ENCODE assay signal across 13 cellular contexts in genomic region chr13:54637377-54637776, GRCh38.
DNase-seq lines count a peak whose midpoint lies in the region; ATAC-seq and TF ChIP-seq lines count a peak whose summit lies in the region.
"Had no signal": no experiment of that assay in that cellular context is flagged by ENCODE, and none has a peak within 500 bp of the region (broad histone marks: within the 10 kb centered on the region; RNA-seq: fewer than 3 reads in every experiment).

No MANE protein-coding gene starts in this region.

- H3K4me3 ChIP-seq in brain microvascular endothelial cell (ENCODE audit: low read depth, low read length): no peak overlapping the region
- H3K4me3 ChIP-seq in neural progenitor cell: no peak overlapping the region
- H3K4me3 ChIP-seq: K562 had no signal

- peaks cover under 1% of the 10 kb centered on the region for H3K9me3 Mint-ChIP-seq in neural progenitor cell

- H3K79me2 ChIP-seq in neural progenitor cell (ENCODE audit: low read depth): no peaks in the 10 kb centered on the region

- no peak for ATAC-seq in HG03175 (IDR thresholded peaks at IDR 0.05; ENCODE audit: unreplicated experiment)
- ATAC-seq: K562; stimulated activated naive B cell treated with anti-CD40 and anti-IgM and Interleukin-4, amounts not matched to agents 10 μg/mL and 1 μg/mL and 100 μg/mL, for 72 hours had no signal

- H2AFZ ChIP-seq in neural progenitor cell (replicated peaks): no peak overlapping the region

- H3K4me3 Mint-ChIP-seq in neural progenitor cell: no peak overlapping the region
- H3K4me3 Mint-ChIP-seq: CD8-positive, alpha-beta memory T cell; stimulated activated naive B cell treated with anti-CD40 and anti-IgM and Interleukin-4, amounts not matched to agents 10 μg/mL and 1 μg/mL and 100 μg/mL, for 72 hours had no signal

- no peaks in the 10 kb centered on the region for H3K27me3 ChIP-seq in brain microvascular endothelial cell (replicated peaks)
- no peaks in the 10 kb centered on the region for H3K27me3 ChIP-seq in neural progenitor cell

- H3K4me2 ChIP-seq in neural progenitor cell: peak overlapping the region; percentile 24

- peaks cover 35% of the 10 kb centered on the region for H3K4me1 Mint-ChIP-seq in neural progenitor cell
- H3K4me1 Mint-ChIP-seq: CD8-positive, alpha-beta memory T cell; stimulated activated naive B cell treated with anti-CD40 and anti-IgM and Interleukin-4, amounts not matched to agents 10 μg/mL and 1 μg/mL and 100 μg/mL, for 72 hours had no signal

- peak; percentile 77 for DNase-seq in HT1080 (ENCODE audit: low read depth)
- peak; percentile 59 for DNase-seq in NCI-H69 (lab: John Stamatoyannopoulos, UW)
- peak; percentile 4 for DNase-seq in brain microvascular endothelial cell
- DNase-seq in neural progenitor cell (ENCODE audit: low spot score): peak; percentile 56
- DNase-seq in HK-2 (ENCODE audit: unreplicated experiment): no peak
- no peak for DNase-seq in posterior cingulate gyrus
- DNase-seq: CD8-positive, alpha-beta memory T cell; cortex of kidney; foreskin fibroblast; occipital lobe; stimulated activated naive B cell treated with anti-CD40 and anti-IgM and Interleukin-4, amounts not matched to agents 10 μg/mL and 1 μg/mL and 100 μg/mL, for 72 hours had no signal

- H3K36me3 ChIP-seq in brain microvascular endothelial cell (replicated peaks): no peaks in the 10 kb centered on the region
- no peaks in the 10 kb centered on the region for H3K36me3 ChIP-seq in neural progenitor cell

- in situ Hi-C loops in brain microvascular endothelial cell (cut with HindIII; ENCODE audit: low pct_ligation_motif_present, low sequenced_read_pairs): no loop called here

- H3K36me3 Mint-ChIP-seq in neural progenitor cell: no peaks in the 10 kb centered on the region
- H3K36me3 Mint-ChIP-seq: CD8-positive, alpha-beta memory T cell; stimulated activated naive B cell treated with anti-CD40 and anti-IgM and Interleukin-4, amounts not matched to agents 10 μg/mL and 1 μg/mL and 100 μg/mL, for 72 hours had no signal

- no peak overlapping the region for H3K27ac Mint-ChIP-seq in neural progenitor cell
- H3K27ac Mint-ChIP-seq: CD8-positive, alpha-beta memory T cell; stimulated activated naive B cell treated with anti-CD40 and anti-IgM and Interleukin-4, amounts not matched to agents 10 μg/mL and 1 μg/mL and 100 μg/mL, for 72 hours had no signal

- H3K27ac ChIP-seq in brain microvascular endothelial cell: no peak overlapping the region
- no peak overlapping the region for H3K27ac ChIP-seq in neural progenitor cell

- H4K20me1 ChIP-seq in neural progenitor cell (ENCODE audit: low read depth): no peaks in the 10 kb centered on the region

- intact Hi-C loops in posterior cingulate gyrus (cut with DNase I): no loop called here

- H3K9ac ChIP-seq in neural progenitor cell: no peak overlapping the region

- H3K9me3 ChIP-seq in neural progenitor cell (ENCODE audit: low read depth): no peaks in the 10 kb centered on the region

- peaks cover 4% of the 10 kb centered on the region for H3K27me3 Mint-ChIP-seq in neural progenitor cell (ENCODE audit: insufficient read depth, low read depth)
- H3K27me3 Mint-ChIP-seq: CD8-positive, alpha-beta memory T cell; stimulated activated naive B cell treated with anti-CD40 and anti-IgM and Interleukin-4, amounts not matched to agents 10 μg/mL and 1 μg/mL and 100 μg/mL, for 72 hours had no signal

- H3K4me1 ChIP-seq in neural progenitor cell: peaks cover 25% of the 10 kb centered on the region

- no peaks in the 10 kb centered on the region for H3F3A ChIP-seq in neural progenitor cell (ENCODE audit: low read depth)

- TF ChIP-seq CTCF in brain microvascular endothelial cell (IDR thresholded peaks at IDR 0.05; ENCODE audit: low read depth, low read length, missing control alignments) (no peak), neural progenitor cell (IDR thresholded peaks at IDR 0.05) (no peak)

Comparison
In these comparisons a context has a peak if more than half of its experiments do, and no peak if none do; other contexts are left out.
1. DNase-seq: peak in HT1080 (single experiment), NCI-H69 (single experiment), brain microvascular endothelial cell (single experiment) and neural progenitor cell (single experiment); none in HK-2 (single experiment) and posterior cingulate gyrus (0 of 10).